Comparison of ENCODE assay signal across 16 cellular contexts in the genomic region with DNA sequence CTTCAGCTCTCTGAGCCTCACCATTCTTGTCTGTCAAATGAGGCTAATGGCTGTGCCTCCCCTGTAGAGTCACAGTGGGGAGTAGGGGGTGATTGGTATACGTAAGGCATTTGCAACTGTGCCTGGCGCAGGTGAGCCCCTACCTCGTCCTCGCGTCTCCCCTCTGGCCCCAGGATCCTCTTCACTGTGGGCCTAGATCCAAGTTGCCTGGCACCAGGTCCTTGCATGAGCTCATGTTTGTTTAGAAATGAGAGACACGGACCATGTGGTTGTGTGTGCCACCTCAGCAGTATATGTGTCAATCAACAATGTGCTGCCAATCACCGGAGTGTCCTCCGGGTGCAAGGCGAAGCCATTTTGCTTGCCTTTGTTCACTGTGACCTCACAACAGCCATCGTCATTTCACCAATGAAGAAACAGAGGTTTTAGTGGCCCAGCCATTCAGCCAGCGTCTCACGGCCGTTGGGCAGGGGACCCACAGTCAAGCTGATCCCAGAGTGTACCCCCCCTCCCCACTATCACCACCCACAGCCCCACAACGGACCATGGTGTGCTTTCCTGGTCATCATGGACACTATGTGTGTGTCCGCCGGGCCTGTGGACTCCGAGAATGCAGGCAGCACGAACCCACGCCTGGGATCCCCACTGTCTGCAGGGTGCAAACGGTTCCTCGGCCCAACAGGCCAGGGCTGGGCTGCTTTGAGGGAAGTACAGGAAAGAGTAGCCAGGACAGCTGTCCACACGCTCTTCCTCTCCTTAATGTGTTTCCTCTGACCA.
"Had no signal": no experiment of that assay in that cellular context is flagged by ENCODE, and none has a peak within 500 bp of the region (broad histone marks: within the 10 kb centered on the region; RNA-seq: fewer than 3 reads in every experiment).

No MANE protein-coding gene starts in this region.

- H3K36me3 ChIP-seq: gastrocnemius medialis, pancreas, sigmoid colon, WERI-Rb-1 had no signal

- H3K27me3 Mint-ChIP-seq: activated naive CD8-positive, alpha-beta T cell treated with anti-CD3 and anti-CD28 coated beads, Interleukin-2, amount 50 U/mL, for 24 hours; stimulated activated naive CD8-positive, alpha-beta T cell treated with anti-CD3 and anti-CD28 coated beads, Interleukin-15, amount 100 ng/mL, for 72 hours had no signal

- H3K27me3 ChIP-seq: sigmoid colon had no signal

- H3K9me3 Mint-ChIP-seq: activated naive CD4-positive, alpha-beta T cell treated with anti-CD3 and anti-CD28 coated beads for 36 hours; activated naive CD8-positive, alpha-beta T cell treated with anti-CD3 and anti-CD28 coated beads, Interleukin-2, amount 50 U/mL, for 24 hours; activated T-helper 17 cell treated with anti-CD3 and anti-CD28 coated beads, Interleukin-2, amount 50 U/mL, for 72 hours; stimulated activated naive CD8-positive, alpha-beta T cell treated with anti-CD3 and anti-CD28 coated beads, Interleukin-15, amount 100 ng/mL, for 72 hours; type B pancreatic cell had no signal

- H3K4me3 ChIP-seq: gastrocnemius medialis, mucosa of descending colon, pancreas, sigmoid colon had no signal

- H3K4me1 ChIP-seq: gastrocnemius medialis, pancreas had no signal

- ATAC-seq: activated naive CD8-positive, alpha-beta T cell treated with anti-CD3 and anti-CD28 coated beads, Interleukin-2, amount 50 U/mL, for 24 hours; activated T-helper 17 cell treated with anti-CD3 and anti-CD28 coated beads, Interleukin-2, amount 50 U/mL, for 72 hours; gastrocnemius medialis; left colon; mucosa of descending colon; naive thymus-derived CD4-positive, alpha-beta T cell; pancreas; stimulated activated naive CD8-positive, alpha-beta T cell treated with anti-CD3 and anti-CD28 coated beads, Interleukin-15, amount 100 ng/mL, for 72 hours had no signal

- H3K27ac Mint-ChIP-seq: activated naive CD4-positive, alpha-beta T cell treated with anti-CD3 and anti-CD28 coated beads for 36 hours; activated naive CD8-positive, alpha-beta T cell treated with anti-CD3 and anti-CD28 coated beads, Interleukin-2, amount 50 U/mL, for 24 hours; activated T-helper 17 cell treated with anti-CD3 and anti-CD28 coated beads, Interleukin-2, amount 50 U/mL, for 72 hours; naive thymus-derived CD4-positive, alpha-beta T cell; stimulated activated naive CD8-positive, alpha-beta T cell treated with anti-CD3 and anti-CD28 coated beads, Interleukin-15, amount 100 ng/mL, for 72 hours; type B pancreatic cell had no signal

- H3K27ac ChIP-seq: gastrocnemius medialis, pancreas, sigmoid colon, WERI-Rb-1 had no signal

- FAIRE-seq: islet of Langerhans, pancreas had no signal

- H3K9me3 ChIP-seq: gastrocnemius medialis, mucosa of descending colon, pancreas, sigmoid colon had no signal

- H3K36me3 Mint-ChIP-seq: naive thymus-derived CD4-positive, alpha-beta T cell; type B pancreatic cell had no signal

- H3K4me3 Mint-ChIP-seq: activated naive CD4-positive, alpha-beta T cell treated with anti-CD3 and anti-CD28 coated beads for 36 hours; activated naive CD8-positive, alpha-beta T cell treated with anti-CD3 and anti-CD28 coated beads, Interleukin-2, amount 50 U/mL, for 24 hours; activated T-helper 17 cell treated with anti-CD3 and anti-CD28 coated beads, Interleukin-2, amount 50 U/mL, for 72 hours; naive thymus-derived CD4-positive, alpha-beta T cell; stimulated activated naive CD8-positive, alpha-beta T cell treated with anti-CD3 and anti-CD28 coated beads, Interleukin-15, amount 100 ng/mL, for 72 hours; type B pancreatic cell had no signal

- DNase-seq: activated CD4-positive, alpha-beta T cell treated with anti-CD3 and anti-CD28 coated beads, Interleukin-2, amount 50 U/mL, for 48 hours; activated naive CD4-positive, alpha-beta T cell treated with anti-CD3 and anti-CD28 coated beads for 36 hours; activated naive CD8-positive, alpha-beta T cell treated with anti-CD3 and anti-CD28 coated beads, Interleukin-2, amount 50 U/mL, for 24 hours; erythroblast; gastrocnemius medialis; left colon; naive thymus-derived CD4-positive, alpha-beta T cell; pancreas; sigmoid colon; stimulated activated CD4-positive, alpha-beta T cell treated with anti-CD3 and anti-CD28 coated beads, Interleukin-1b, Interleukin-23, amount 100 ng/mL, for 48 hours; stimulated activated naive CD8-positive, alpha-beta T cell treated with anti-CD3 and anti-CD28 coated beads, Interleukin-15, amount 100 ng/mL, for 72 hours; WERI-Rb-1 had no signal

- H3K4me1 Mint-ChIP-seq: activated naive CD8-positive, alpha-beta T cell treated with anti-CD3 and anti-CD28 coated beads, Interleukin-2, amount 50 U/mL, for 24 hours; activated T-helper 17 cell treated with anti-CD3 and anti-CD28 coated beads, Interleukin-2, amount 50 U/mL, for 72 hours; stimulated activated naive CD8-positive, alpha-beta T cell treated with anti-CD3 and anti-CD28 coated beads, Interleukin-15, amount 100 ng/mL, for 72 hours had no signal
